13 cellular contexts compared by ENCODE assay signal in the genomic region with DNA sequence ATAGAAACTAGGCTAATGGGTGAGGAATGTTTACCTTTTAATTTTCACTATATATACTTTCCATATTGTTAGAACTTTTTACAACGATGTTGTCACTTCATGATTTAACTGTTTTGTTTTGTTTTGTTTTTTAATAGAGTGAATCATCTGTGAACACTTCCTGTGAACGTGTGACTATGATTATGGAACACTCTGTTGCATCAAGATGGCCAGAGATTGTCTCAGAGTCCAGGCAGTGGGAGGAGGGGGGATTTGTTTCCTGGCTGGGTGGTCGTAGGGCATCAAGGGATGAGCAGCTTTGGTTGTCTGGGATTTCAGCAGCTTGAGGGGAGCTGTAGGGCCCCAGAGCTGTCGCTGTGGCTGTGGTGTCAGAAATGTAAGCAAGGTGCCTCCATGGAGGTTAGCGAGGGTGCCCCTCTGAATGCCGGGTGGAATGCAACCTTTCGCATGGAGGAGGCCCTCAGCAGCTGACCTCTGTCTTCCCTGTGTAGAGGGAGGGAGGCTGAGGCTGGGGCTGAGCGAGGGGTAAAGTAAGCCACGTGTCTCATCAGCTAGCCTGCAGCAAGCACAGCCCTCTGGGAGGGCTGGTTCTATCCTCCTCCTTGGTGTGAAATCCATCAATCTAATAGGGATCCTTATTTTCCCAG. TPM values are rescaled to one million over a fixed set of nuclear protein-coding genes. Genes with fewer than 3 reads are reported as not detected.
DNase-seq lines count a peak whose midpoint lies in the region; TF ChIP-seq lines count a peak whose summit lies in the region.
"Had no signal": no experiment of that assay in that cellular context is flagged by ENCODE, and none has a peak within 500 bp of the region (broad histone marks: within the 10 kb centered on the region; RNA-seq: fewer than 3 reads in every experiment).

No MANE protein-coding gene starts in this region.

- peaks cover 25% of the 10 kb centered on the region for H3K4me1 ChIP-seq in SJSA1 (replicated peaks)

- H3K4me3 ChIP-seq in SJSA1, result no peak overlapping the region
- no peak overlapping the region for H3K4me3 ChIP-seq in fibroblast of mammary gland (ENCODE audit: control insufficient read depth, low read depth, low read length)
- H3K4me3 ChIP-seq: gastroesophageal sphincter had no signal

- no peaks in the 10 kb centered on the region for H3K36me3 ChIP-seq in SJSA1
- H3K36me3 ChIP-seq: gastroesophageal sphincter, thoracic aorta had no signal

- peak; percentile 50 for DNase-seq in EL
- peak in 1 of 2 experiments; percentile 41 for DNase-seq in SJSA1 (ENCODE audit: low read depth in 1 of 2, low spot score in 2 of 2)
- DNase-seq in fibroblast of mammary gland (ENCODE audit: low read depth), result peak; percentile 47
- peak; percentile 61 for DNase-seq in renal cortical epithelial cell (ENCODE audit: low read depth)
- DNase-seq in T1000 (lab: John Stamatoyannopoulos, UW), result no peak
- no peak for DNase-seq in activated effector memory CD4-positive, alpha-beta T cell treated with anti-CD3 and anti-CD28 coated beads, Interleukin-2, amount 50 U/mL, for 16 hours
- no peak for DNase-seq in stimulated activated naive CD4-positive, alpha-beta T cell treated with Interleukin-2 at 50 U/mL for 16 hours (lab: John Stamatoyannopoulos, UW)
- no peak for DNase-seq in HuH-7.5 (ENCODE audit: low spot score)
- DNase-seq: NCI-H1436; NCI-H524; stimulated activated CD4-positive, alpha-beta T cell treated with anti-CD3 and anti-CD28 coated beads, Interleukin-15, amount 100 ng/mL, for 24 hours had no signal

- H3K9me3 ChIP-seq in SJSA1 (replicated peaks), result no peaks in the 10 kb centered on the region
- H3K9me3 ChIP-seq: gastroesophageal sphincter, thoracic aorta had no signal

- no peak for TF ChIP-seq CTCF in fibroblast of mammary gland (conservative IDR thresholded peaks at IDR 0.05; ENCODE audit: control insufficient read depth, insufficient read depth, low read depth, low read length)

- H3K27me3 ChIP-seq in SJSA1 (replicated peaks), result no peaks in the 10 kb centered on the region
- H3K27me3 ChIP-seq: gastroesophageal sphincter had no signal

- 0 out of 2 replicates have a peak overlapping the region, but pooled peaks have one; percentile 4 for H3K27ac ChIP-seq in SJSA1
- H3K27ac ChIP-seq: gastroesophageal sphincter, thoracic aorta had no signal

RNA-seq across cellular contexts. Expression of a gene that starts 21.4 kb away (rescaled TPM):
- 61.4 and 75.1 TPM in 2 replicates for total RNA-seq in SJSA1 (2014; rRNA removed; shearing (Covaris generic))
- 0.85 and 15.1 TPM in 2 replicates for total RNA-seq in renal cortical epithelial cell

Comparison
In these comparisons a context has a peak if more than half of its experiments do, and no peak if none do; other contexts are left out.
1. DNase-seq: peak in EL (single experiment), fibroblast of mammary gland (single experiment) and renal cortical epithelial cell (single experiment); none in T1000 (single experiment), activated effector memory CD4-positive, alpha-beta T cell treated with anti-CD3 and anti-CD28 coated beads, Interleukin-2, amount 50 U/mL, for 16 hours (single experiment), stimulated activated naive CD4-positive, alpha-beta T cell treated with Interleukin-2 at 50 U/mL for 16 hours (single experiment) and HuH-7.5 (single experiment).